Comparison of ENCODE assay signal across 30 cellular contexts in the genomic region with DNA sequence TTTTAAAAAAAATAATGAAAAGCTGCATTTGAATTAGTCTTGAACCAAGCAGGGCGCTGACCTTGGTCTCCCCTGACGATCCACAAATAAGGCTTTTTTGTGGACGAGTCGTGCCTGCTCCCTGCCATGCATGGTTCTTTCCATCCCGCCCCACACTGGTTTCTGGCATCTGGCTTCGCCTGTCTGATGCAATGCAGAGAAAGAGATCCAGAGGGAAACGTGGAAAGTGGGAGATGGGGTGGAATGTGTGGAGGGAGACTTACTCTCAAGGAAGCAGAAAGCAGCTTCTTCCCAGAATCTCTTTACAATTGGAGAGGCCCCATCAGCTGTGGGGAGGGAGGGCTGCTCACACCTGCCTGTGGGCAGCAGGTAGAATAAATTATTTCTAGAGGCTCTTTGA.
"Had no signal": no experiment of that assay in that cellular context is flagged by ENCODE, and none has a peak within 500 bp of the region (broad histone marks: within the 10 kb centered on the region; RNA-seq: fewer than 3 reads in every experiment).

No MANE protein-coding gene starts in this region.

- H3K9me3 ChIP-seq: ascending aorta, body of pancreas had no signal

- DNase-seq: activated CD4-positive, alpha-beta T cell treated with anti-CD3 and anti-CD28 coated beads for 48 hours; activated CD4-positive, alpha-beta T cell treated with anti-CD3 and anti-CD28 coated beads, Interleukin-2, amount 50 U/mL, for 48 hours; activated CD4-positive, CD25-positive, alpha-beta regulatory T cell treated with anti-CD3 and anti-CD28 coated beads, Interleukin-2, amount 50 U/mL, for 72 hours; activated CD8-positive, alpha-beta memory T cell treated with anti-CD3 and anti-CD28 coated beads for 24 hours; activated effector memory CD4-positive, alpha-beta T cell treated with anti-CD3 and anti-CD28 coated beads, Interleukin-2, amount 50 U/mL, for 16 hours; activated naive CD4-positive, alpha-beta T cell treated with Interleukin-2 at 50 U/mL for 16 hours; activated naive CD8-positive, alpha-beta T cell treated with anti-CD3 and anti-CD28 coated beads, Interleukin-2, amount 50 U/mL, for 24 hours; activated T-cell treated with anti-CD3 and anti-CD28 coated beads, Interleukin-2, amount 50 U/mL, for 4 hours; amniotic stem cell; body of pancreas; cerebellar nuclear complex; KG1; NCI-H1092; NCI-H1417; NCI-H1930; NCI-H2171; NCI-H345; NCI-H510A; NCI-H69; NK-92 treated with Interleukin-12 subunit alpha and Interleukin-12 subunit beta, amount 100 ng/mL, for 24 hours; OCI-M1; RPMI8226; T-helper 1 cell; WERI-Rb-1 had no signal

- H3K27me3 Mint-ChIP-seq: activated naive CD8-positive, alpha-beta T cell treated with anti-CD3 and anti-CD28 coated beads, Interleukin-2, amount 50 U/mL, for 24 hours had no signal

- H3K27ac ChIP-seq: ascending aorta, body of pancreas, cardiac muscle cell, SK-N-MC, WERI-Rb-1 had no signal

- H3K27ac Mint-ChIP-seq: activated naive CD4-positive, alpha-beta T cell treated with anti-CD3 and anti-CD28 coated beads, Interleukin-2, amount 50 U/mL, for 72 hours; activated naive CD8-positive, alpha-beta T cell treated with anti-CD3 and anti-CD28 coated beads, Interleukin-2, amount 50 U/mL, for 24 hours had no signal

- H3K4me1 ChIP-seq: ascending aorta, body of pancreas had no signal

- H3K4me3 Mint-ChIP-seq: activated naive CD8-positive, alpha-beta T cell treated with anti-CD3 and anti-CD28 coated beads, Interleukin-2, amount 50 U/mL, for 24 hours; activated T-cell treated with anti-CD3 and anti-CD28 coated beads, Interleukin-2, amount 50 U/mL, for 4 hours had no signal

- H3K36me3 Mint-ChIP-seq: activated naive CD4-positive, alpha-beta T cell treated with anti-CD3 and anti-CD28 coated beads, Interleukin-2, amount 50 U/mL, for 72 hours had no signal

- ATAC-seq: activated naive CD4-positive, alpha-beta T cell treated with anti-CD3 and anti-CD28 coated beads, Interleukin-2, amount 50 U/mL, for 72 hours; activated naive CD8-positive, alpha-beta T cell treated with anti-CD3 and anti-CD28 coated beads, Interleukin-2, amount 50 U/mL, for 24 hours; activated T-cell treated with anti-CD3 and anti-CD28 coated beads, Interleukin-2, amount 50 U/mL, for 4 hours; body of pancreas; Panc1; Right ventricle myocardium inferior had no signal

- H3K4me3 ChIP-seq: ascending aorta, body of pancreas, cardiac muscle cell, SK-N-MC had no signal

- H3K4me1 Mint-ChIP-seq: activated naive CD8-positive, alpha-beta T cell treated with anti-CD3 and anti-CD28 coated beads, Interleukin-2, amount 50 U/mL, for 24 hours had no signal

- H3K9me3 Mint-ChIP-seq: activated naive CD4-positive, alpha-beta T cell treated with anti-CD3 and anti-CD28 coated beads, Interleukin-2, amount 50 U/mL, for 72 hours; activated naive CD8-positive, alpha-beta T cell treated with anti-CD3 and anti-CD28 coated beads, Interleukin-2, amount 50 U/mL, for 24 hours; activated T-cell treated with anti-CD3 and anti-CD28 coated beads, Interleukin-2, amount 50 U/mL, for 4 hours had no signal

- H3K27me3 ChIP-seq: ascending aorta, body of pancreas, cardiac muscle cell had no signal

- H3K36me3 ChIP-seq: ascending aorta, cardiac muscle cell, WERI-Rb-1 had no signal
